In genomic region chr14:52801014-52801708, GRCh38 we compare ENCODE assay signal across 9 cellular contexts. TPM values are rescaled to one million over a fixed set of nuclear protein-coding genes. Genes with fewer than 3 reads are reported as not detected.
DNase-seq lines count a peak whose midpoint lies in the region; ATAC-seq and TF ChIP-seq lines count a peak whose summit lies in the region.
"Had no signal": no experiment of that assay in that cellular context is flagged by ENCODE, and none has a peak within 500 bp of the region (broad histone marks: within the 10 kb centered on the region; RNA-seq: fewer than 3 reads in every experiment).

No MANE protein-coding gene starts in this region.

- 61 to 69% (median 64%) methylated on average over 5 of the region's 5 CpGs for WGBS in heart left ventricle, 4 donors

- H3K4me1 ChIP-seq in heart left ventricle (peaks cover 0 to 10% (median 0%) of the 10 kb centered on the region in 12 donors), skeletal muscle tissue (ENCODE audit: control insufficient read depth in 3 of 3, insufficient read depth in 3 of 3, low read length in 3 of 3) (no peaks in the 10 kb centered on the region)

- H3K9me3 ChIP-seq in heart left ventricle (no peaks in the 10 kb centered on the region), skeletal muscle tissue (ENCODE audit: control insufficient read depth in 3 of 3, low read length in 3 of 3) (no peaks in the 10 kb centered on the region)

- H3K27ac Mint-ChIP-seq in activated B cell treated with CpG ODN at 0.5 μM for 24 hours = no peak overlapping the region
- H3K27ac Mint-ChIP-seq: nephron had no signal

- CTCF ChIA-PET in activated B cell treated with CpG ODN at 0.5 μM for 24 hours (lab: Charles Lee) = no interaction called here

- H3K27ac ChIP-seq in heart left ventricle (peak overlapping the region in 6 of 12 donors; percentile 2 to 30 (median 8)), skeletal muscle tissue (ENCODE audit: low read depth, low read length) (peak overlapping the region; percentile 15)

- peaks cover 10% of the 10 kb centered on the region for H3K4me1 Mint-ChIP-seq in activated B cell treated with CpG ODN at 0.5 μM for 24 hours
- H3K4me1 Mint-ChIP-seq: nephron had no signal

- DNase-seq in HCEC 1CT (peak; percentile 87), activated B cell treated with CpG ODN at 0.5 μM for 24 hours (no peak), heart left ventricle (peak in 1 of 5 donors; percentile 35), G401 (ENCODE audit: low spot score) (no peak), superior temporal gyrus (ENCODE audit: extremely low spot score) (no peak), occipital lobe (lab: John Stamatoyannopoulos, UW) (no peak)
- DNase-seq: caudate nucleus had no signal

- H3K9me3 Mint-ChIP-seq in activated B cell treated with CpG ODN at 0.5 μM for 24 hours = no peaks in the 10 kb centered on the region
- H3K9me3 Mint-ChIP-seq: nephron had no signal

- intact Hi-C loops in activated B cell treated with CpG ODN at 0.5 μM for 24 hours (cut with micrococcal nuclease) (no loop called here), heart left ventricle (cut with DNase I) (no loop called here)

- H3K4me3 ChIP-seq in heart left ventricle = no peak overlapping the region
- no peak overlapping the region for H3K4me3 ChIP-seq in skeletal muscle tissue (ENCODE audit: low read length in 3 of 3)

- H3K27me3 ChIP-seq in heart left ventricle = no peaks in the 10 kb centered on the region
- no peaks in the 10 kb centered on the region for H3K27me3 ChIP-seq in skeletal muscle tissue (ENCODE audit: control insufficient read depth in 3 of 3, insufficient read depth in 3 of 3, low read length in 3 of 3)

- no peak for TF ChIP-seq CTCF in activated B cell treated with CpG ODN at 0.5 μM for 24 hours (IDR thresholded peaks at IDR 0.05)
- no peak for TF ChIP-seq CTCF in heart left ventricle (IDR thresholded peaks at IDR 0.05)

- TF ChIP-seq POLR2A in heart left ventricle (IDR thresholded peaks at IDR 0.05) = no peak

- H3K36me3 Mint-ChIP-seq in activated B cell treated with CpG ODN at 0.5 μM for 24 hours (ENCODE audit: low read depth) = no peaks in the 10 kb centered on the region

- no peaks in the 10 kb centered on the region for H3K36me3 ChIP-seq in heart left ventricle
- no peaks in the 10 kb centered on the region for H3K36me3 ChIP-seq in skeletal muscle tissue (ENCODE audit: control insufficient read depth in 3 of 3, insufficient read depth in 3 of 3, low read length in 3 of 3)

- H3K9ac ChIP-seq in skeletal muscle tissue (ENCODE audit: low read depth in 1 of 3, low read length in 3 of 3) = no peak overlapping the region

- ATAC-seq in activated B cell treated with CpG ODN at 0.5 μM for 24 hours (ENCODE audit: low read depth) (peak; percentile 40), heart left ventricle (peak in 3 of 4 donors; percentile 62 to 93 (median 81))

- in situ Hi-C loops in G401 (cut with HindIII; ENCODE audit: low sequenced_read_pairs) = no loop called here

- H3K4me3 Mint-ChIP-seq in activated B cell treated with CpG ODN at 0.5 μM for 24 hours = no peak overlapping the region
- H3K4me3 Mint-ChIP-seq: nephron had no signal

- H3K27me3 Mint-ChIP-seq in activated B cell treated with CpG ODN at 0.5 μM for 24 hours = no peaks in the 10 kb centered on the region

- POLR2A ChIA-PET in activated B cell treated with CpG ODN at 0.5 μM for 24 hours (lab: Charles Lee) = no interaction called here

RNA-seq across cellular contexts. Expression of gene GNPNAT1, which starts 9.8 kb away (rescaled TPM):
- total RNA-seq in activated B cell treated with CpG ODN at 0.5 μM for 24 hours (9.7 and 11.4 TPM in 2 replicates), heart left ventricle (10 to 100 TPM in 4 of 9 donors, 1 to 10 TPM in 5; 5.3 to 12.8 (median 8.0) TPM), skeletal muscle tissue (7.8 TPM), occipital lobe (30.4 TPM)
- 10 to 100 TPM in 1 of 2 donors, 1 to 10 TPM in 1; 2.7 to 19.9 TPM for polyA plus RNA-seq in heart left ventricle
- total RNA-seq in G401 (2014; rRNA removed; shearing (Covaris generic)) = 158 and 201 TPM in 2 replicates
